ENCODE assay signal across 8 cellular contexts in genomic region chr1:108746382-108747127, GRCh38. TPM values are rescaled to one million over a fixed set of nuclear protein-coding genes. Genes with fewer than 3 reads are reported as not detected.
DNase-seq lines count a peak whose midpoint lies in the region; ATAC-seq and TF ChIP-seq lines count a peak whose summit lies in the region.

A gene with protein sequence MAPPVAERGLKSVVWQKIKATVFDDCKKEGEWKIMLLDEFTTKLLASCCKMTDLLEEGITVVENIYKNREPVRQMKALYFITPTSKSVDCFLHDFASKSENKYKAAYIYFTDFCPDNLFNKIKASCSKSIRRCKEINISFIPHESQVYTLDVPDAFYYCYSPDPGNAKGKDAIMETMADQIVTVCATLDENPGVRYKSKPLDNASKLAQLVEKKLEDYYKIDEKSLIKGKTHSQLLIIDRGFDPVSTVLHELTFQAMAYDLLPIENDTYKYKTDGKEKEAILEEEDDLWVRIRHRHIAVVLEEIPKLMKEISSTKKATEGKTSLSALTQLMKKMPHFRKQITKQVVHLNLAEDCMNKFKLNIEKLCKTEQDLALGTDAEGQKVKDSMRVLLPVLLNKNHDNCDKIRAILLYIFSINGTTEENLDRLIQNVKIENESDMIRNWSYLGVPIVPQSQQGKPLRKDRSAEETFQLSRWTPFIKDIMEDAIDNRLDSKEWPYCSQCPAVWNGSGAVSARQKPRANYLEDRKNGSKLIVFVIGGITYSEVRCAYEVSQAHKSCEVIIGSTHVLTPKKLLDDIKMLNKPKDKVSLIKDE (plus strand): TSS chr1:108746674. CDS start chr1:108746738, 64 bp downstream.

- H3K27ac ChIP-seq in Panc1 (ENCODE audit: low read length), result peak within 1 kb of the TSS; percentile 82

- POLR2A ChIA-PET in Panc1 (lab: Charles Lee), result no interaction called here

- CTCF ChIA-PET in Panc1 (lab: Charles Lee), result no interaction called here

- no peaks in the 10 kb centered on the region for H3K9me3 ChIP-seq in Panc1 (ENCODE audit: control insufficient read depth, insufficient read depth, low read depth, low read length)

- peak within 1 kb of the TSS; percentile 99 for H3K4me3 Mint-ChIP-seq in stimulated activated effector memory CD8-positive, alpha-beta T cell treated with anti-CD3 and anti-CD28 coated beads, Interleukin-12 subunit alpha, Interleukin-12 subunit beta, amount 100 ng/mL, for 72 hours

- intact Hi-C loops in Panc1 (cut with micrococcal nuclease; ENCODE audit: unreplicated experiment), result no loop called here

- peak; percentile 84 for DNase-seq in DMS79 (lab: John Stamatoyannopoulos, UW)
- DNase-seq in KG1 (lab: John Stamatoyannopoulos, UW), result peak; percentile 96
- peak; percentile 91 for DNase-seq in Panc1 (ENCODE audit: low read depth, low spot score)
- peak; percentile 100 for DNase-seq in activated T-cell treated with anti-CD3 and anti-CD28 coated beads, Interleukin-2, amount 50 U/mL, for 48 hours
- DNase-seq in myocyte (ENCODE audit: low read depth), result peak; percentile 97
- peak; percentile 100 for DNase-seq in stimulated activated effector memory CD8-positive, alpha-beta T cell treated with anti-CD3 and anti-CD28 coated beads, Interleukin-12 subunit alpha, Interleukin-12 subunit beta, amount 100 ng/mL, for 72 hours (ENCODE audit: low spot score in 2 of 2)

- ATAC-seq in GM21717 (IDR thresholded peaks at IDR 0.05; ENCODE audit: unreplicated experiment) (peak; percentile 90), Panc1 (peak; percentile 92), esophagus mucosa (peak; percentile 97)
- ATAC-seq in stimulated activated effector memory CD8-positive, alpha-beta T cell treated with anti-CD3 and anti-CD28 coated beads, Interleukin-12 subunit alpha, Interleukin-12 subunit beta, amount 100 ng/mL, for 72 hours, result peak; percentile 95

- peak; percentile 94 for TF ChIP-seq CTCF in Panc1 (IDR thresholded peaks at IDR 0.05)

- no peaks in the 10 kb centered on the region; the same call in 1 of the 2 replicates for H3K36me3 ChIP-seq in Panc1 (ENCODE audit: control insufficient read depth, insufficient read depth, low read length)

- H3K36me3 Mint-ChIP-seq in stimulated activated effector memory CD8-positive, alpha-beta T cell treated with anti-CD3 and anti-CD28 coated beads, Interleukin-12 subunit alpha, Interleukin-12 subunit beta, amount 100 ng/mL, for 72 hours, result peaks cover 29% of the 10 kb centered on the region

- no peaks in the 10 kb centered on the region for H3K27me3 ChIP-seq in Panc1 (ENCODE audit: control insufficient read depth, insufficient read depth, low read length)

- H3K4me3 ChIP-seq in Panc1 (ENCODE audit: low read depth in 2 of 2, low read length in 2 of 2), result peak within 1 kb of the TSS; percentile 70 to 87

- peaks cover 28% of the 10 kb centered on the region for H3K4me1 Mint-ChIP-seq in stimulated activated effector memory CD8-positive, alpha-beta T cell treated with anti-CD3 and anti-CD28 coated beads, Interleukin-12 subunit alpha, Interleukin-12 subunit beta, amount 100 ng/mL, for 72 hours

- H3K27ac Mint-ChIP-seq in stimulated activated effector memory CD8-positive, alpha-beta T cell treated with anti-CD3 and anti-CD28 coated beads, Interleukin-12 subunit alpha, Interleukin-12 subunit beta, amount 100 ng/mL, for 72 hours, result peak within 1 kb of the TSS; percentile 98

- H3K9me3 Mint-ChIP-seq in stimulated activated effector memory CD8-positive, alpha-beta T cell treated with anti-CD3 and anti-CD28 coated beads, Interleukin-12 subunit alpha, Interleukin-12 subunit beta, amount 100 ng/mL, for 72 hours, result no peaks in the 10 kb centered on the region

- H3K4me1 ChIP-seq in Panc1 (ENCODE audit: control insufficient read depth, insufficient read depth, low read length), result peaks cover 5% of the 10 kb centered on the region; the same call in 1 of the 2 replicates

- BruUV-seq in Panc1 (replicated peaks; lab: Mats Ljungman, UMichigan), result no TSS peak

- in situ Hi-C loops in Panc1 (cut with HindIII; ENCODE audit: low pct_unique_long_range_greater_than_20kb, low sequenced_read_pairs), result no loop called here

RNA-seq across cellular contexts. Expression of the gene that starts here (rescaled TPM):
- 27.7 TPM for total RNA-seq in Panc1 (2021; ENCODE audit: unreplicated experiment)
- polyA plus RNA-seq in Panc1 (2012; ENCODE audit: insufficient read length), result 22.3 TPM
- 25.5 TPM for total RNA-seq in esophagus mucosa
- 40.0 and 65.7 TPM in 2 replicates for total RNA-seq in myocyte
- polyA plus RNA-seq in myocyte (2012), result 11.8 TPM

Comparison
In these comparisons a context has a peak if more than half of its experiments do, and no peak if none do; other contexts are left out.
1. Peak in every context shown above with its lines: DNase-seq, ATAC-seq, H3K4me3 ChIP-seq and H3K27ac ChIP-seq.